In genomic region chr4:154534296-154534695, GRCh38 we compare ENCODE assay signal across 24 cellular contexts. TPM values are rescaled to one million over a fixed set of nuclear protein-coding genes. Genes with fewer than 3 reads are reported as not detected.
DNase-seq lines count a peak whose midpoint lies in the region; ATAC-seq, FAIRE-seq and TF ChIP-seq lines count a peak whose summit lies in the region.
"Had no signal": no experiment of that assay in that cellular context is flagged by ENCODE, and none has a peak within 500 bp of the region (broad histone marks: within the 10 kb centered on the region; RNA-seq: fewer than 3 reads in every experiment).

No MANE protein-coding gene starts in this region.

- POLR2A ChIA-PET in K562 (lab: Yijun Ruan, JAX) = no interaction called here

- H3K4me3 ChIP-seq in K562 = no peak overlapping the region

- intact Hi-C loops in K562 (cut with micrococcal nuclease) = no loop called here

- WGBS in K562 (ENCODE audit: insufficient coverage, low coverage, missing lambda C conversion rate) = 50% methylated on average over 1 of the region's 1 CpG

- H3K9ac ChIP-seq in K562 (ENCODE audit: insufficient read depth in 1 of 2, low read depth in 2 of 2, low read length in 2 of 2) = no peak overlapping the region
- H3K9ac ChIP-seq: KMS-11 had no signal

- in situ Hi-C loops in K562 (cut with MboI) = no loop called here

- no peak for TF ChIP-seq POLR2A in K562 (conservative IDR thresholded peaks at IDR 0.05)

- CTCF ChIA-PET in K562 (lab: Yijun Ruan, JAX; ENCODE audit: low intra/inter-chr PET ratio) = no interaction called here

- no peaks in the 10 kb centered on the region for H3K9me3 ChIP-seq in K562 (replicated peaks; ENCODE audit: control insufficient read depth, insufficient read depth, low read depth, low read length)

- no peaks in the 10 kb centered on the region for H3K79me2 ChIP-seq in K562 (ENCODE audit: control insufficient read depth, insufficient read depth, low read length)

- H3K4me1 Mint-ChIP-seq in activated T-cell treated with anti-CD3 and anti-CD28 coated beads, Interleukin-2, amount 50 U/mL, for 72 hours (ENCODE audit: low read depth) = no peaks in the 10 kb centered on the region
- H3K4me1 Mint-ChIP-seq in memory B cell = peaks cover 2% of the 10 kb centered on the region
- H3K4me1 Mint-ChIP-seq in stimulated activated naive CD8-positive, alpha-beta T cell treated with anti-CD3 and anti-CD28 coated beads, Interleukin-15, amount 100 ng/mL, for 72 hours = no peaks in the 10 kb centered on the region

- no peak overlapping the region for H3K4me3 Mint-ChIP-seq in activated T-cell treated with anti-CD3 and anti-CD28 coated beads, Interleukin-2, amount 50 U/mL, for 72 hours
- H3K4me3 Mint-ChIP-seq in memory B cell = no peak overlapping the region
- H3K4me3 Mint-ChIP-seq in stimulated activated naive CD8-positive, alpha-beta T cell treated with anti-CD3 and anti-CD28 coated beads, Interleukin-15, amount 100 ng/mL, for 72 hours = no peak overlapping the region

- no peak for DNase-seq in activated T-cell treated with anti-CD3 and anti-CD28 coated beads, Interleukin-2, amount 50 U/mL, for 72 hours
- no peak for DNase-seq in activated T-cell treated with anti-CD3 and anti-CD28 coated beads for 4 hours
- DNase-seq in K562 (ENCODE audit: extremely low read depth in 1 of 4, low spot score in 3 of 4) = no peak
- DNase-seq in memory B cell (ENCODE audit: low spot score in 2 of 2) = no peak
- DNase-seq in DMS153 (lab: John Stamatoyannopoulos, UW) = no peak
- no peak for DNase-seq in activated naive CD4-positive, alpha-beta T cell (lab: John Stamatoyannopoulos, UW)
- DNase-seq in stimulated activated naive CD8-positive, alpha-beta T cell treated with anti-CD3 and anti-CD28 coated beads, Interleukin-15, amount 100 ng/mL, for 72 hours = no peak
- DNase-seq: COR-L47, EL, GF-D8, NCI-H1105, NCI-H146, NCI-H2029, NCI-H226, NCI-H510A treated with DMSO at 0.1 percent for 48 hours, PC-3, Right ventricle myocardium superior had no signal

- H3K9me3 Mint-ChIP-seq in activated T-cell treated with anti-CD3 and anti-CD28 coated beads, Interleukin-2, amount 50 U/mL, for 72 hours = no peaks in the 10 kb centered on the region
- H3K9me3 Mint-ChIP-seq in memory B cell = no peaks in the 10 kb centered on the region
- no peaks in the 10 kb centered on the region for H3K9me3 Mint-ChIP-seq in stimulated activated naive CD8-positive, alpha-beta T cell treated with anti-CD3 and anti-CD28 coated beads, Interleukin-15, amount 100 ng/mL, for 72 hours

- no peak overlapping the region for H3K4me2 ChIP-seq in K562 (ENCODE audit: insufficient read depth, low read length)
- H3K4me2 ChIP-seq: KMS-11 had no signal

- no TSS peak for BruUV-seq in K562 (replicated peaks; lab: Mats Ljungman, UMichigan)

- peak overlapping the region; percentile 64 for H3K27ac Mint-ChIP-seq in activated T-cell treated with anti-CD3 and anti-CD28 coated beads, Interleukin-2, amount 50 U/mL, for 72 hours
- H3K27ac Mint-ChIP-seq in memory B cell = peak overlapping the region; percentile 2
- H3K27ac Mint-ChIP-seq in stimulated activated naive CD8-positive, alpha-beta T cell treated with anti-CD3 and anti-CD28 coated beads, Interleukin-15, amount 100 ng/mL, for 72 hours = no peak overlapping the region

- peaks cover 33% of the 10 kb centered on the region for H3K36me3 ChIP-seq in K562 (ENCODE audit: control insufficient read depth, insufficient read depth, low read length)

- H3K27me3 Mint-ChIP-seq in activated T-cell treated with anti-CD3 and anti-CD28 coated beads, Interleukin-2, amount 50 U/mL, for 72 hours (ENCODE audit: low read depth) = no peaks in the 10 kb centered on the region
- no peaks in the 10 kb centered on the region for H3K27me3 Mint-ChIP-seq in memory B cell
- no peaks in the 10 kb centered on the region for H3K27me3 Mint-ChIP-seq in stimulated activated naive CD8-positive, alpha-beta T cell treated with anti-CD3 and anti-CD28 coated beads, Interleukin-15, amount 100 ng/mL, for 72 hours

- H3K4me1 ChIP-seq in K562 (replicated peaks in 1 of 2; ENCODE audit: control insufficient read depth in 2 of 2, insufficient read depth in 2 of 2, low read length in 2 of 2) = no peaks in the 10 kb centered on the region

- no peak for TF ChIP-seq RAD21 in K562 (CRISPR knock-in tag; conservative IDR thresholded peaks at IDR 0.05 in 1 of 2, IDR thresholded peaks at IDR 0.05 in 1 of 2)

- H4K20me1 ChIP-seq in K562 (replicated peaks; ENCODE audit: control insufficient read depth, insufficient read depth, low read length) = no peaks in the 10 kb centered on the region

- no peak overlapping the region for H2AFZ ChIP-seq in K562 (ENCODE audit: low read depth, low read length)

- TF ChIP-seq CTCF in K562 (IDR thresholded peaks at IDR 0.05 in 2 of 3, conservative IDR thresholded peaks at IDR 0.05 in 1 of 3; ENCODE audit: insufficient read depth in 2 of 3, low read depth in 1 of 3, low read length in 3 of 3) = no peak

- H3K36me3 Mint-ChIP-seq in activated T-cell treated with anti-CD3 and anti-CD28 coated beads, Interleukin-2, amount 50 U/mL, for 72 hours (ENCODE audit: insufficient read depth in 2 of 2) = peaks cover 2 to 10% of the 10 kb centered on the region in 2 donors
- H3K36me3 Mint-ChIP-seq in memory B cell = peaks cover 6% of the 10 kb centered on the region

- FAIRE-seq in K562 (lab: Jason Lieb, UNC) = peak; percentile 48
- FAIRE-seq: H54, HTR-8/SVneo had no signal

- no peak for TF ChIP-seq EP300 in K562 (IDR thresholded peaks at IDR 0.05; ENCODE audit: low read length)

- no peak overlapping the region for H3K27ac ChIP-seq in K562 (ENCODE audit: extremely low read depth, low read depth, low read length)
- H3K27ac ChIP-seq: C4-2B, KMS-11 had no signal

- H3K9me1 ChIP-seq in K562 (ENCODE audit: control insufficient read depth, insufficient read depth, low read length) = no peaks in the 10 kb centered on the region

- ATAC-seq in activated T-cell treated with anti-CD3 and anti-CD28 coated beads, Interleukin-2, amount 50 U/mL, for 72 hours (replicated peaks in 1 of 2) = no peak
- ATAC-seq in K562 (peak; percentile 42), memory B cell (ENCODE audit: low read depth) (no peak), HG03159 (IDR thresholded peaks at IDR 0.05; ENCODE audit: unreplicated experiment) (no peak)
- no peak for ATAC-seq in stimulated activated naive CD8-positive, alpha-beta T cell treated with anti-CD3 and anti-CD28 coated beads, Interleukin-15, amount 100 ng/mL, for 72 hours
- ATAC-seq: PC-3 had no signal

- no peaks in the 10 kb centered on the region for H3K27me3 ChIP-seq in K562 (ENCODE audit: control insufficient read depth in 2 of 2, insufficient read depth in 2 of 2, low read length in 2 of 2)

RNA-seq across cellular contexts. Expression of gene PLRG1, which starts 15.9 kb away (rescaled TPM):
- total RNA-seq in activated T-cell treated with anti-CD3 and anti-CD28 coated beads, Interleukin-2, amount 50 U/mL, for 72 hours = 100 to 1,000 TPM; 169 to 181 TPM
- total RNA-seq in K562 (2011; cell fraction: chromatin; rRNA removed; ENCODE audit: low replicate concordance) = 71.5 and 148 TPM in 2 replicates
- 34.5 and 37.6 TPM in 2 replicates for total RNA-seq in K562 (2011; cell fraction: nucleolus; rRNA removed)
- 54.0 and 76.6 TPM in 2 replicates for total RNA-seq in K562 (2011; cell fraction: nucleoplasm; rRNA removed)
- total RNA-seq in K562 (2014; rRNA removed) (48.0 and 53.1 TPM in 2 replicates), K562 (2014; rRNA removed; fragmentation: Illumina TruSeq; extraction: Trizol) (120 and 142 TPM in 2 replicates), K562 (2015; rRNA removed; fragmentation: Illumina TruSeq; extraction: Trizol) (67.3 and 68.9 TPM in 2 replicates), K562 (2021) (121 and 122 TPM in 2 replicates)
- polyA plus RNA-seq in K562 (2011; rRNA removed) (141 and 204 TPM in 2 replicates), K562 (2014; fragmentation: Illumina TruSeq; extraction: Trizol) (114 and 116 TPM in 2 replicates), K562 (2014; fragmentation: Nextera tagmentation; extraction: Ambion mirVana) (100 to 1,000 TPM; 218 to 248 TPM), K562 (2014; rRNA removed) (107 and 118 TPM in 2 replicates)
- 73.8 and 75.2 TPM in 2 replicates for polyA plus RNA-seq in K562 (2011; cell fraction: cytosol; rRNA removed)
- 90.1 and 129 TPM in 2 replicates for polyA plus RNA-seq in K562 (2011; cell fraction: nucleus; rRNA removed)
- 100.0 and 100 TPM in 2 replicates for polyA plus RNA-seq in K562 (2012)
- 186 and 209 TPM in 2 replicates for polyA minus RNA-seq in K562 (2011; rRNA and poly(A)+ RNA removed)
- polyA minus RNA-seq in K562 (2011; cell fraction: cytosol; rRNA and poly(A)+ RNA removed) = 29.1 and 65.3 TPM in 2 replicates
- polyA minus RNA-seq in K562 (2011; cell fraction: nucleus; rRNA and poly(A)+ RNA removed) = 64.1 and 138 TPM in 2 replicates

RNA-seq across cellular contexts. Expression of gene FGB, which starts 28.5 kb away (rescaled TPM):
- not detected for total RNA-seq in activated T-cell treated with anti-CD3 and anti-CD28 coated beads, Interleukin-2, amount 50 U/mL, for 72 hours
- total RNA-seq in K562 (2011; cell fraction: chromatin; rRNA removed; ENCODE audit: low replicate concordance) = not detected in 2 replicates
- total RNA-seq in K562 (2011; cell fraction: nucleolus; rRNA removed) = not detected in 2 replicates
- total RNA-seq in K562 (2011; cell fraction: nucleoplasm; rRNA removed) = not detected in 2 replicates
- total RNA-seq in K562 (2014; rRNA removed) = not detected in 2 replicates
- total RNA-seq in K562 (2014; rRNA removed; fragmentation: Illumina TruSeq; extraction: Trizol) = not detected in 2 replicates
- not detected in 2 replicates for total RNA-seq in K562 (2015; rRNA removed; fragmentation: Illumina TruSeq; extraction: Trizol)
- 1.9 and 2.5 TPM in 2 replicates for total RNA-seq in K562 (2021)
- polyA plus RNA-seq in K562 (2011; rRNA removed) = not detected in 2 replicates
- 0.04 TPM in 2 replicates for polyA plus RNA-seq in K562 (2011; cell fraction: cytosol; rRNA removed)
- polyA plus RNA-seq in K562 (2011; cell fraction: nucleus; rRNA removed) = not detected in 2 replicates
- polyA plus RNA-seq in K562 (2012) = not detected in 2 replicates
- not detected in 2 replicates for polyA plus RNA-seq in K562 (2014; fragmentation: Illumina TruSeq; extraction: Trizol)
- polyA plus RNA-seq in K562 (2014; fragmentation: Nextera tagmentation; extraction: Ambion mirVana) = under 1 TPM; 0.07 to 0.13 TPM
- polyA plus RNA-seq in K562 (2014; rRNA removed) = not detected in 2 replicates
- polyA minus RNA-seq in K562 (2011; rRNA and poly(A)+ RNA removed) = not detected in 2 replicates
- not detected in 2 replicates for polyA minus RNA-seq in K562 (2011; cell fraction: cytosol; rRNA and poly(A)+ RNA removed)
- polyA minus RNA-seq in K562 (2011; cell fraction: nucleus; rRNA and poly(A)+ RNA removed) = not detected in 2 replicates
- total RNA-seq: RPMI7951, SK-MEL-5 had no signal

RNA-seq across cellular contexts. Expression of gene DCHS2, which starts 42.7 kb away (rescaled TPM):
- total RNA-seq in activated T-cell treated with anti-CD3 and anti-CD28 coated beads, Interleukin-2, amount 50 U/mL, for 72 hours = not detected
- total RNA-seq in K562 (2011; cell fraction: chromatin; rRNA removed; ENCODE audit: low replicate concordance) = 30.9 and 53.8 TPM in 2 replicates
- 26.5 and 31.7 TPM in 2 replicates for total RNA-seq in K562 (2011; cell fraction: nucleolus; rRNA removed)
- 25.2 and 27.7 TPM in 2 replicates for total RNA-seq in K562 (2011; cell fraction: nucleoplasm; rRNA removed)
- total RNA-seq in K562 (2014; rRNA removed) = 5.5 and 5.7 TPM in 2 replicates
- 6.8 and 7.4 TPM in 2 replicates for total RNA-seq in K562 (2014; rRNA removed; fragmentation: Illumina TruSeq; extraction: Trizol)
- total RNA-seq in K562 (2015; rRNA removed; fragmentation: Illumina TruSeq; extraction: Trizol) = 5.7 and 5.8 TPM in 2 replicates
- 6.9 and 7.1 TPM in 2 replicates for total RNA-seq in K562 (2021)
- polyA plus RNA-seq in K562 (2011; rRNA removed) = 1.8 and 2.8 TPM in 2 replicates
- polyA plus RNA-seq in K562 (2011; cell fraction: cytosol; rRNA removed) = 1.2 and 1.6 TPM in 2 replicates
- 4.2 and 7.1 TPM in 2 replicates for polyA plus RNA-seq in K562 (2011; cell fraction: nucleus; rRNA removed)
- 3.9 and 7.6 TPM in 2 replicates for polyA plus RNA-seq in K562 (2012)
- 4.7 and 5.3 TPM in 2 replicates for polyA plus RNA-seq in K562 (2014; fragmentation: Illumina TruSeq; extraction: Trizol)
- under 1 TPM; 0.49 to 0.92 TPM for polyA plus RNA-seq in K562 (2014; fragmentation: Nextera tagmentation; extraction: Ambion mirVana)
- polyA plus RNA-seq in K562 (2014; rRNA removed) = 4.6 TPM in 2 replicates
- 6.5 and 7.1 TPM in 2 replicates for polyA minus RNA-seq in K562 (2011; rRNA and poly(A)+ RNA removed)
- 4.7 and 5.5 TPM in 2 replicates for polyA minus RNA-seq in K562 (2011; cell fraction: cytosol; rRNA and poly(A)+ RNA removed)
- 14.5 and 16.0 TPM in 2 replicates for polyA minus RNA-seq in K562 (2011; cell fraction: nucleus; rRNA and poly(A)+ RNA removed)
- total RNA-seq: Right ventricle myocardium superior, RPMI7951, SK-MEL-5 had no signal

RNA-seq across cellular contexts. Expression of gene FGA, which starts 56.2 kb away (rescaled TPM):
- not detected for total RNA-seq in activated T-cell treated with anti-CD3 and anti-CD28 coated beads, Interleukin-2, amount 50 U/mL, for 72 hours
- total RNA-seq in K562 (2011; cell fraction: chromatin; rRNA removed; ENCODE audit: low replicate concordance) = not detected in 2 replicates
- total RNA-seq in K562 (2011; cell fraction: nucleolus; rRNA removed) = not detected in 2 replicates
- not detected in 2 replicates for total RNA-seq in K562 (2011; cell fraction: nucleoplasm; rRNA removed)
- not detected in 2 replicates for total RNA-seq in K562 (2014; rRNA removed)
- not detected in 2 replicates for total RNA-seq in K562 (2014; rRNA removed; fragmentation: Illumina TruSeq; extraction: Trizol)
- total RNA-seq in K562 (2015; rRNA removed; fragmentation: Illumina TruSeq; extraction: Trizol) = not detected in 2 replicates
- total RNA-seq in K562 (2021) = 2.5 and 3.4 TPM in 2 replicates
- polyA plus RNA-seq in K562 (2011; rRNA removed) = 0.08 TPM in 1 of 2 replicates, not detected in the other
- polyA plus RNA-seq in K562 (2011; cell fraction: cytosol; rRNA removed) = not detected in 2 replicates
- polyA plus RNA-seq in K562 (2011; cell fraction: nucleus; rRNA removed) = not detected in 2 replicates
- polyA plus RNA-seq in K562 (2012) = 0.08 TPM in 1 of 2 replicates, not detected in the other
- polyA plus RNA-seq in K562 (2014; fragmentation: Illumina TruSeq; extraction: Trizol) = 0.06 TPM in 1 of 2 replicates, not detected in the other
- polyA plus RNA-seq in K562 (2014; fragmentation: Nextera tagmentation; extraction: Ambion mirVana) = under 1 TPM in 1 of 2 experiments, not detected in 1; 0.04 TPM
- not detected in 2 replicates for polyA plus RNA-seq in K562 (2014; rRNA removed)
- polyA minus RNA-seq in K562 (2011; rRNA and poly(A)+ RNA removed) = not detected in 2 replicates
- 1.7 TPM in 1 of 2 replicates, not detected in the other for polyA minus RNA-seq in K562 (2011; cell fraction: cytosol; rRNA and poly(A)+ RNA removed)
- polyA minus RNA-seq in K562 (2011; cell fraction: nucleus; rRNA and poly(A)+ RNA removed) = not detected in 2 replicates
- total RNA-seq: PC-3, RPMI7951, SK-MEL-5 had no signal

Comparison
In these comparisons a context has a peak if more than half of its experiments do, and no peak if none do; other contexts are left out.
1. H3K27ac Mint-ChIP-seq: peak in activated T-cell treated with anti-CD3 and anti-CD28 coated beads, Interleukin-2, amount 50 U/mL, for 72 hours (single experiment) and memory B cell (single experiment); none in stimulated activated naive CD8-positive, alpha-beta T cell treated with anti-CD3 and anti-CD28 coated beads, Interleukin-15, amount 100 ng/mL, for 72 hours (0 of 2).
2. RNA of gene DCHS2, which starts 42.7 kb away (total RNA-seq): 5.5 to 53.8 TPM in K562; not detected in activated T-cell treated with anti-CD3 and anti-CD28 coated beads, Interleukin-2, amount 50 U/mL, for 72 hours; every median in the first group is over 4 times any median in the second.